Comparison of ENCODE assay signal across 8 cellular contexts in genomic region chr10:72625276-72625607, GRCh38. TPM values are rescaled to one million over a fixed set of nuclear protein-coding genes. Genes with fewer than 3 reads are reported as not detected.
DNase-seq lines count a peak whose midpoint lies in the region; ATAC-seq and TF ChIP-seq lines count a peak whose summit lies in the region.

No MANE protein-coding gene starts in this region.

- H3K9ac ChIP-seq in Loucy (ENCODE audit: low read depth, low read length, poor library complexity, severe bottlenecking), result peak overlapping the region; percentile 91
- peak overlapping the region; percentile 92 for H3K9ac ChIP-seq in colonic mucosa (ENCODE audit: low read depth in 2 of 2, low read length in 2 of 2)

- no peaks in the 10 kb centered on the region for H3K27me3 Mint-ChIP-seq in naive B cell

- ATAC-seq in naive B cell (ENCODE audit: low read depth in 2 of 2), result no peak
- ATAC-seq in GM21825 (IDR thresholded peaks at IDR 0.05; ENCODE audit: unreplicated experiment), result no peak

- H4K20me1 ChIP-seq in Loucy (ENCODE audit: insufficient read depth, low read length, poor library complexity, severe bottlenecking), result no peaks in the 10 kb centered on the region

- TF ChIP-seq CTCF in BE2C (IDR thresholded peaks at IDR 0.05; ENCODE audit: low read depth, low read length) (no peak), Loucy (conservative IDR thresholded peaks at IDR 0.05; ENCODE audit: low read length) (no peak), colonic mucosa (IDR thresholded peaks at IDR 0.05) (no peak)

- H3K27me3 ChIP-seq in BE2C (no peaks in the 10 kb centered on the region), Loucy (ENCODE audit: insufficient read depth, low read length, poor library complexity, severe bottlenecking) (no peaks in the 10 kb centered on the region), colonic mucosa (no peaks in the 10 kb centered on the region)

- H3K4me3 Mint-ChIP-seq in naive B cell, result peak overlapping the region; percentile 92 to 100 (median 98)

- peaks cover 0 to 8% of the 10 kb centered on the region in 2 donors for H3K36me3 Mint-ChIP-seq in naive B cell

- H3K4me1 ChIP-seq in BE2C (peaks cover 4% of the 10 kb centered on the region; the same call in 1 of the 2 replicates), Loucy (ENCODE audit: insufficient read depth, low read length, poor library complexity, severe bottlenecking) (peaks cover 21% of the 10 kb centered on the region), colonic mucosa (peaks cover 6% of the 10 kb centered on the region)

- H3K9me3 ChIP-seq in BE2C, result peaks cover 3% of the 10 kb centered on the region
- no peaks in the 10 kb centered on the region for H3K9me3 ChIP-seq in Loucy (ENCODE audit: insufficient read depth, low read depth, low read length)
- H3K9me3 ChIP-seq in colonic mucosa, result no peaks in the 10 kb centered on the region

- H3K27ac Mint-ChIP-seq in naive B cell, result peak overlapping the region in 5 of 6 donors; percentile 94 to 98 (median 97)

- no peak for DNase-seq in BE2C
- DNase-seq in colonic mucosa, result no peak
- peak; percentile 1 for DNase-seq in naive B cell
- no peak for DNase-seq in stimulated activated CD4-positive, alpha-beta T cell treated with anti-CD3 and anti-CD28 coated beads, Interleukin-4, amount 100 ng/mL, for 4 hours
- DNase-seq in NCI-H774 (lab: John Stamatoyannopoulos, UW), result no peak
- DNase-seq in NCI-H69 (lab: John Stamatoyannopoulos, UW), result no peak

- H3K36me3 ChIP-seq in BE2C (no peaks in the 10 kb centered on the region), Loucy (ENCODE audit: insufficient read depth, low read length) (no peaks in the 10 kb centered on the region), colonic mucosa (no peaks in the 10 kb centered on the region)

- H3K4me1 Mint-ChIP-seq in naive B cell, result peaks cover 15 to 17% (median 16%) of the 10 kb centered on the region in 3 donors

- peak overlapping the region; percentile 90 for H3K4me2 ChIP-seq in Loucy (ENCODE audit: low read depth, low read length, poor library complexity, severe bottlenecking)

- H2AFZ ChIP-seq in Loucy (ENCODE audit: low read length), result peak overlapping the region; percentile 99

- no peaks in the 10 kb centered on the region for H3F3A ChIP-seq in Loucy (ENCODE audit: low read depth)

- H3K4me3 ChIP-seq in BE2C (ENCODE audit: low read depth, low read length) (peak overlapping the region; percentile 99), Loucy (ENCODE audit: low read length, poor library complexity, severe bottlenecking) (peak overlapping the region; percentile 98), colonic mucosa (peak overlapping the region; percentile 94)

- intact Hi-C loops in colonic mucosa (cut with DNase I), result loop anchor here (5.0 kb wide), 1 partner anchor 67 kb away; the partner anchor contains the start of gene MCU

- no peaks in the 10 kb centered on the region for H3K9me2 ChIP-seq in Loucy (replicated peaks; ENCODE audit: low read depth, low read length)

- H3K79me2 ChIP-seq in Loucy (ENCODE audit: insufficient read depth, low read length), result peaks cover 25% of the 10 kb centered on the region

- H3K9me3 Mint-ChIP-seq in naive B cell, result no peaks in the 10 kb centered on the region

- H3K27ac ChIP-seq in colonic mucosa, result peak overlapping the region; percentile 77

RNA-seq across cellular contexts. Expression of gene MICU1, which starts 0.6 kb away (rescaled TPM):
- 34.4 TPM for polyA plus RNA-seq in BE2C (2012; ENCODE audit: insufficient read depth, insufficient read length, low read depth)
- 10 to 100 TPM; 44.3 to 51.8 TPM for total RNA-seq in colonic mucosa
- polyA plus RNA-seq in naive B cell (ENCODE audit: low read depth in 6 of 6), result 10 to 100 TPM; 26.9 to 37.6 (median 31.4) TPM
